10 cellular contexts compared by ENCODE assay signal in the genomic region with DNA sequence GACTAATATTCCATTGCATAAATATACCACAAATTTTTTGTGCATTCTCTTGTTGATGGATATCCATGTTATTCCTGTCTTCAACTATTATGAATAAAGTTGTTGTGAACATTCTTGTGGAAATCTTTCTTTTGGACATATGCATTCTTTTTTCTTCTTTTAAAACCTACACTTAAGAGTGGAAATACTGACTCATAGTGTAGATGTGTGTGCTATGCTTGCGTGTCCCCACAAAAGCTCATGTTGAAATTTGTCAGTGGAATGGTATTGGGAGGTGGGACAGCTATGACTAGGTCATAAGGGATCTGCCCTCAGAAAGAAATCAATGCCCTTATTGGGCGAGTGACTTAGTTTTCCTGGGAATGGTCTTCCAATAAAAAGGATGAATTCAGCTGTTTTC.
DNase-seq lines count a peak whose midpoint lies in the region; ATAC-seq and TF ChIP-seq lines count a peak whose summit lies in the region.
"Had no signal": no experiment of that assay in that cellular context is flagged by ENCODE, and none has a peak within 500 bp of the region (broad histone marks: within the 10 kb centered on the region; RNA-seq: fewer than 3 reads in every experiment).

No MANE protein-coding gene starts in this region.

- no peaks in the 10 kb centered on the region for H3K9me3 ChIP-seq in adipocyte (ENCODE audit: control insufficient read depth, low read length)
- H3K9me3 ChIP-seq: mucosa of descending colon had no signal

- H3K27ac ChIP-seq in foreskin keratinocyte: no peak overlapping the region

- no peaks in the 10 kb centered on the region for H3K36me3 ChIP-seq in adipocyte (ENCODE audit: control insufficient read depth, insufficient read depth, low read length, severe bottlenecking)

- TF ChIP-seq CTCF in AG09319 (IDR thresholded peaks at IDR 0.05; ENCODE audit: low read depth, low read length) (no peak), foreskin keratinocyte (conservative IDR thresholded peaks at IDR 0.05) (no peak)

- ATAC-seq in foreskin keratinocyte (peak; percentile 73), HG03135 (IDR thresholded peaks at IDR 0.05; ENCODE audit: unreplicated experiment) (no peak), HG03442 (IDR thresholded peaks at IDR 0.05; ENCODE audit: unreplicated experiment) (no peak)
- ATAC-seq: mucosa of descending colon had no signal

- peaks cover 22% of the 10 kb centered on the region for H3K4me1 ChIP-seq in adipocyte (ENCODE audit: control insufficient read depth, insufficient read depth, low read length)
- H3K4me1 ChIP-seq in foreskin keratinocyte: peaks cover 15% of the 10 kb centered on the region

- H3K4me3 ChIP-seq in adipocyte (ENCODE audit: low read length): no peak overlapping the region
- H3K4me3 ChIP-seq: mucosa of descending colon had no signal

- no peak overlapping the region for H3K9ac ChIP-seq in adipocyte (ENCODE audit: low read length)

- no peaks in the 10 kb centered on the region for H3K27me3 ChIP-seq in adipocyte (replicated peaks; ENCODE audit: control insufficient read depth, insufficient read depth, low read length)
- H3K27me3 ChIP-seq in foreskin keratinocyte: no peaks in the 10 kb centered on the region

- DNase-seq in AG09319 (ENCODE audit: extremely low read depth, low read depth): peak; percentile 68
- peak; percentile 21 for DNase-seq in H4 (ENCODE audit: low spot score)
- peak; percentile 88 for DNase-seq in adipocyte (ENCODE audit: low read depth)
- peak; percentile 78 to 92 for DNase-seq in foreskin keratinocyte
- no peak for DNase-seq in NCI-H146 treated with DMSO at 0.1 percent for 48 hours (lab: John Stamatoyannopoulos, UW; ENCODE audit: unreplicated experiment)
- DNase-seq in SHP77 (lab: John Stamatoyannopoulos, UW): no peak
- DNase-seq: mucosa of descending colon, T-helper 2 cell had no signal

Comparison
In these comparisons a context has a peak if more than half of its experiments do, and no peak if none do; other contexts are left out.
1. DNase-seq: peak in AG09319 (single experiment), H4 (single experiment), adipocyte (single experiment) and foreskin keratinocyte (2 of 2); none in NCI-H146 treated with DMSO at 0.1 percent for 48 hours (single experiment) and SHP77 (0 of 2).